Comparison of ENCODE assay signal across 18 cellular contexts in the genomic region with DNA sequence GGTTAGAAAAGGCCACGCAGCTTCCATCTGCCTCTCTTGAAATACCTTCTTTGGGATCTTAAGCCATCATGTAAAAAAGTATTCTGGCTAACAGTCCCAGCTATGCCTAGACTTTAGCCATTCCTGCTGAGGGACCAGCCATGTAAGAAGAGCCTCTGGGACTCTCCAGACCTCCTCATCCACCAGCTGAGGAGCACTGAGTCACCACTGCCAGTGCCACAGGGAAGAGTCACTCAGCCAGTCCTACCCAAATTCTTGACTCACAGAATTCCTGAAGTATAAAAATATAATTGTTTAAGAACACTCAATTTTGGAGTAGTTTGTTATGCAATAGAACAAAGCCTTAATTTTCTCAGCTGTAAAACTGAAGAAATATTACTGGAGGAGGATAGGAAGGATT.
A peak's percentile ranks its signal among the peaks of the same experiment; 100 is the strongest.
DNase-seq lines count a peak whose midpoint lies in the region; ATAC-seq, FAIRE-seq and TF ChIP-seq lines count a peak whose summit lies in the region.
"Had no signal": no experiment of that assay in that cellular context is flagged by ENCODE, and none has a peak within 500 bp of the region (broad histone marks: within the 10 kb centered on the region; RNA-seq: fewer than 3 reads in every experiment).

No MANE protein-coding gene starts in this region.

- no peak overlapping the region for H3K27ac Mint-ChIP-seq in neural progenitor cell
- H3K27ac Mint-ChIP-seq: endodermal cell, T-helper 17 cell had no signal

- H3K36me3 ChIP-seq in keratinocyte (ENCODE audit: control insufficient read depth in 2 of 2, extremely low read depth in 1 of 2, insufficient read depth in 2 of 2, low read length in 2 of 2) (no peaks in the 10 kb centered on the region), neural progenitor cell (no peaks in the 10 kb centered on the region)

- peaks cover 3% of the 10 kb centered on the region for H3K4me1 Mint-ChIP-seq in neural progenitor cell

- dilution Hi-C loops in keratinocyte (cut with MboI; ENCODE audit: extremely low pct_ligation_motif_present, low sequenced_read_pairs): no loop called here

- CTCF ChIA-PET in A549 (lab: Yijun Ruan, JAX): interaction anchor here (0.5 kb wide), 1 partner anchor 8 kb away, joined by 3 read pairs; no protein-coding TSS in a partner anchor

- no peak overlapping the region for H3K4me3 ChIP-seq in A549
- H3K4me3 ChIP-seq in keratinocyte (ENCODE audit: control insufficient read depth in 2 of 3, extremely low read depth in 1 of 3, insufficient read depth in 2 of 3, low read depth in 1 of 3, low read length in 3 of 3): no peak overlapping the region
- no peak overlapping the region for H3K4me3 ChIP-seq in neural progenitor cell

- FAIRE-seq in A549 (lab: Jason Lieb, UNC) (no peak), keratinocyte (lab: Jason Lieb, UNC) (peak; percentile 56)
- FAIRE-seq: A204.1 had no signal

- DNase-seq in A549 (ENCODE audit: low read depth in 1 of 2, low spot score in 1 of 2) (peak in 1 of 2 experiments; percentile 9), HS-5 (ENCODE audit: low read depth) (peak; percentile 79), astrocyte of the hippocampus (ENCODE audit: low read depth, low spot score) (peak; percentile 48), keratinocyte (ENCODE audit: low read depth, low spot score) (peak; percentile 60), neural progenitor cell (ENCODE audit: low spot score) (no peak), NCI-H2227 (lab: John Stamatoyannopoulos, UW; ENCODE audit: unreplicated experiment) (no peak)
- DNase-seq: activated CD4-positive, alpha-beta T cell treated with anti-CD3 and anti-CD28 coated beads, Interleukin-2, amount 50 U/mL, for 1 hour; DMS 273 treated with DMSO at 0.1 percent for 48 hours; endodermal cell; hippocampal formation; KBM-7; left ventricle myocardium superior; NCI-H1436 treated with DMSO at 0.1 percent for 48 hours; substantia nigra; T-helper 17 cell had no signal

- peak overlapping the region in 1 of 2 experiments; percentile 61; a peak in 3 of 6 replicates for H3K27ac ChIP-seq in A549
- H3K27ac ChIP-seq in keratinocyte (ENCODE audit: control insufficient read depth, insufficient read depth, low read length): peak overlapping the region; percentile 74
- no peak overlapping the region for H3K27ac ChIP-seq in neural progenitor cell

- TF ChIP-seq EP300 in A549 (IDR thresholded peaks at IDR 0.05): no peak

- no peak for TF ChIP-seq POLR2A in A549 (IDR thresholded peaks at IDR 0.05; ENCODE audit: low read length)

- H3K9me1 ChIP-seq in keratinocyte (ENCODE audit: control insufficient read depth, extremely low read depth, insufficient read depth, low read length): no peaks in the 10 kb centered on the region

- POLR2A ChIA-PET in A549 (lab: Yijun Ruan, JAX): no interaction called here

- H4K20me1 ChIP-seq in keratinocyte (ENCODE audit: control insufficient read depth, extremely low read depth, insufficient read depth, low read length) (no peaks in the 10 kb centered on the region), neural progenitor cell (ENCODE audit: low read depth) (no peaks in the 10 kb centered on the region)

- TF ChIP-seq CTCF in A549 (IDR thresholded peaks at IDR 0.05): no peak
- no peak for TF ChIP-seq CTCF in keratinocyte (optimal IDR thresholded peaks at IDR 0.05 in 1 of 3, IDR thresholded peaks at IDR 0.05 in 1 of 3, conservative IDR thresholded peaks at IDR 0.05 in 1 of 3; ENCODE audit: extremely low read depth in 1 of 3, insufficient read depth in 2 of 3, low read length in 3 of 3)
- no peak for TF ChIP-seq CTCF in neural progenitor cell (IDR thresholded peaks at IDR 0.05)

- H3K27me3 Mint-ChIP-seq in neural progenitor cell (ENCODE audit: insufficient read depth, low read depth): no peaks in the 10 kb centered on the region
- H3K27me3 Mint-ChIP-seq: T-helper 17 cell had no signal

- no peak overlapping the region for H3K4me3 Mint-ChIP-seq in neural progenitor cell
- H3K4me3 Mint-ChIP-seq: endodermal cell, T-helper 17 cell had no signal

- H3K9ac ChIP-seq in keratinocyte (ENCODE audit: control insufficient read depth, extremely low read depth, insufficient read depth, low read length): no peak overlapping the region
- H3K9ac ChIP-seq in neural progenitor cell: no peak overlapping the region

- H3K27me3 ChIP-seq in keratinocyte (ENCODE audit: control insufficient read depth, extremely low read depth, insufficient read depth, low read length): no peaks in the 10 kb centered on the region
- no peaks in the 10 kb centered on the region for H3K27me3 ChIP-seq in neural progenitor cell

- no peaks in the 10 kb centered on the region for H3K79me2 ChIP-seq in keratinocyte (ENCODE audit: control insufficient read depth, insufficient read depth, low read length)
- no peaks in the 10 kb centered on the region for H3K79me2 ChIP-seq in neural progenitor cell (ENCODE audit: low read depth)

- peak; percentile 61 to 62; a peak in 3 of 6 replicates for ATAC-seq in A549
- no peak for ATAC-seq in GM21367 (IDR thresholded peaks at IDR 0.05; ENCODE audit: unreplicated experiment)
- no peak for ATAC-seq in GM19351 (IDR thresholded peaks at IDR 0.05; ENCODE audit: unreplicated experiment)
- ATAC-seq: left ventricle myocardium superior, T-helper 17 cell had no signal

- WGBS in A549 (ENCODE audit: missing lambda C conversion rate): 40% methylated on average over 1 of the region's 1 CpG

- H3K4me1 ChIP-seq in A549: peaks cover 37% of the 10 kb centered on the region
- H3K4me1 ChIP-seq in keratinocyte (ENCODE audit: control insufficient read depth, extremely low read depth, insufficient read depth, low read length): peaks cover 22% of the 10 kb centered on the region
- peaks cover 4% of the 10 kb centered on the region for H3K4me1 ChIP-seq in neural progenitor cell

- H3F3A ChIP-seq in neural progenitor cell (ENCODE audit: low read depth): no peaks in the 10 kb centered on the region

- H2AFZ ChIP-seq in keratinocyte (ENCODE audit: control insufficient read depth, low read length): no peak overlapping the region
- H2AFZ ChIP-seq in neural progenitor cell (replicated peaks): no peak overlapping the region

- H3K4me2 ChIP-seq in A549: no peak overlapping the region
- H3K4me2 ChIP-seq in keratinocyte (ENCODE audit: control insufficient read depth, extremely low read depth, insufficient read depth, low read depth, low read length): peak overlapping the region; percentile 33
- H3K4me2 ChIP-seq in neural progenitor cell: no peak overlapping the region

- H3K9me3 Mint-ChIP-seq in neural progenitor cell: no peaks in the 10 kb centered on the region
- H3K9me3 Mint-ChIP-seq: endodermal cell had no signal

- no peak for TF ChIP-seq RAD21 in A549 (conservative IDR thresholded peaks at IDR 0.05 in 1 of 2, IDR thresholded peaks at IDR 0.05 in 1 of 2)

- H3K9me3 ChIP-seq in A549 (no peaks in the 10 kb centered on the region), keratinocyte (ENCODE audit: control insufficient read depth, low read depth, low read length) (no peaks in the 10 kb centered on the region), neural progenitor cell (ENCODE audit: low read depth) (no peaks in the 10 kb centered on the region)

- H3K36me3 Mint-ChIP-seq in neural progenitor cell: no peaks in the 10 kb centered on the region

TF ChIP-seq in A549, 52 proteins besides CTCF, POLR2A, EP300 and RAD21:
- TF ChIP-seq POLR2AphosphoS2 (conservative IDR thresholded peaks at IDR 0.05; ENCODE audit: low read length): no peak
- TF ChIP-seq, protein P1, sequence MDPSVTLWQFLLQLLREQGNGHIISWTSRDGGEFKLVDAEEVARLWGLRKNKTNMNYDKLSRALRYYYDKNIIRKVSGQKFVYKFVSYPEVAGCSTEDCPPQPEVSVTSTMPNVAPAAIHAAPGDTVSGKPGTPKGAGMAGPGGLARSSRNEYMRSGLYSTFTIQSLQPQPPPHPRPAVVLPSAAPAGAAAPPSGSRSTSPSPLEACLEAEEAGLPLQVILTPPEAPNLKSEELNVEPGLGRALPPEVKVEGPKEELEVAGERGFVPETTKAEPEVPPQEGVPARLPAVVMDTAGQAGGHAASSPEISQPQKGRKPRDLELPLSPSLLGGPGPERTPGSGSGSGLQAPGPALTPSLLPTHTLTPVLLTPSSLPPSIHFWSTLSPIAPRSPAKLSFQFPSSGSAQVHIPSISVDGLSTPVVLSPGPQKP (IDR thresholded peaks at IDR 0.05; ENCODE audit: low read depth, low read length): no peak
- TF ChIP-seq HEYL (CRISPR knock-in tag; IDR thresholded peaks at IDR 0.05): no peak
- TF ChIP-seq EHMT2 (IDR thresholded peaks at IDR 0.05; ENCODE audit: low read depth): no peak
- TF ChIP-seq CHD2 (IDR thresholded peaks at IDR 0.05; ENCODE audit: low read length, partially characterized antibody): no peak
- no peak for TF ChIP-seq BHLHE40 (IDR thresholded peaks at IDR 0.05; ENCODE audit: low read depth, low read length)
- TF ChIP-seq ESRRA (IDR thresholded peaks at IDR 0.05; ENCODE audit: borderline replicate concordance, low read length): no peak
- TF ChIP-seq RARB (CRISPR knock-in tag; IDR thresholded peaks at IDR 0.05): no peak
- no peak for TF ChIP-seq RNF2 (IDR thresholded peaks at IDR 0.05; ENCODE audit: borderline replicate concordance, low read depth)
- TF ChIP-seq TFCP2L1 (CRISPR knock-in tag; IDR thresholded peaks at IDR 0.05): no peak
- no peak for TF ChIP-seq ZSCAN20 (CRISPR knock-in tag; IDR thresholded peaks at IDR 0.05)
- TF ChIP-seq, protein P2, sequence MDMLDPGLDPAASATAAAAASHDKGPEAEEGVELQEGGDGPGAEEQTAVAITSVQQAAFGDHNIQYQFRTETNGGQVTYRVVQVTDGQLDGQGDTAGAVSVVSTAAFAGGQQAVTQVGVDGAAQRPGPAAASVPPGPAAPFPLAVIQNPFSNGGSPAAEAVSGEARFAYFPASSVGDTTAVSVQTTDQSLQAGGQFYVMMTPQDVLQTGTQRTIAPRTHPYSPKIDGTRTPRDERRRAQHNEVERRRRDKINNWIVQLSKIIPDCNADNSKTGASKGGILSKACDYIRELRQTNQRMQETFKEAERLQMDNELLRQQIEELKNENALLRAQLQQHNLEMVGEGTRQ (IDR thresholded peaks at IDR 0.05): no peak

Comparison
In these comparisons a context has a peak if more than half of its experiments do, and no peak if none do; other contexts are left out.
1. ATAC-seq: peak in A549 (2 of 2); none in GM21367 (single experiment) and GM19351 (single experiment).
2. DNase-seq: peak in HS-5 (single experiment), astrocyte of the hippocampus (single experiment) and keratinocyte (single experiment); none in neural progenitor cell (single experiment) and NCI-H2227 (single experiment).